Comparison of ENCODE assay signal across 8 cellular contexts in genomic region chr1:206430031-206430983, GRCh38. TPM values are rescaled to one million over a fixed set of nuclear protein-coding genes. Genes with fewer than 3 reads are reported as not detected.
DNase-seq lines count a peak whose midpoint lies in the region; ATAC-seq and TF ChIP-seq lines count a peak whose summit lies in the region.

No MANE protein-coding gene starts in this region.

- no peak overlapping the region for H3K4me3 ChIP-seq in esophagus squamous epithelium

- no peak for TF ChIP-seq POLR2A in esophagus squamous epithelium (IDR thresholded peaks at IDR 0.05)

- peak overlapping the region in 3 of 4 donors; percentile 27 to 68 (median 40) for H3K27ac ChIP-seq in esophagus squamous epithelium

- no peaks in the 10 kb centered on the region for H3K9me3 ChIP-seq in esophagus squamous epithelium

- peaks cover 0 to 15% (median 6%) of the 10 kb centered on the region in 3 donors for H3K4me1 ChIP-seq in esophagus squamous epithelium

- DNase-seq in AG20443 (ENCODE audit: low spot score): peak; percentile 74
- no peak for DNase-seq in esophagus squamous epithelium (lab: John Stamatoyannopoulos, UW)
- no peak for DNase-seq in SW 1271 (lab: John Stamatoyannopoulos, UW)
- no peak for DNase-seq in NCI-H1105 (lab: John Stamatoyannopoulos, UW)
- DNase-seq in activated CD4-positive, alpha-beta T cell treated with anti-CD3 and anti-CD28 coated beads for 4 hours: no peak
- DNase-seq in cerebellar cortex (ENCODE audit: low spot score): no peak

- ATAC-seq in GM19324 (IDR thresholded peaks at IDR 0.05; ENCODE audit: low FRiP score, unreplicated experiment): peak; percentile 80
- peak; percentile 99 for ATAC-seq in HG03342 (IDR thresholded peaks at IDR 0.05; ENCODE audit: unreplicated experiment)

- WGBS in esophagus squamous epithelium, 2 donors: 49 to 63% methylated on average over 8 to 9 of the region's 9 CpGs

- H3K36me3 ChIP-seq in esophagus squamous epithelium: peaks cover 3 to 92% (median 4%) of the 10 kb centered on the region in 3 donors

- H3K27me3 ChIP-seq in esophagus squamous epithelium: no peaks in the 10 kb centered on the region

- TF ChIP-seq CTCF in esophagus squamous epithelium (IDR thresholded peaks at IDR 0.05): peak in 3 of 6 experiments; percentile 8 to 16 (median 12)

- intact Hi-C loops in esophagus squamous epithelium (cut with DNase I): no loop called here

RNA-seq across cellular contexts. Expression of gene IKBKE, which starts 40.0 kb away (rescaled TPM):
- total RNA-seq in esophagus squamous epithelium: 10 to 100 TPM; 12.6 to 23.7 (median 18.1) TPM
